In the genomic region with DNA sequence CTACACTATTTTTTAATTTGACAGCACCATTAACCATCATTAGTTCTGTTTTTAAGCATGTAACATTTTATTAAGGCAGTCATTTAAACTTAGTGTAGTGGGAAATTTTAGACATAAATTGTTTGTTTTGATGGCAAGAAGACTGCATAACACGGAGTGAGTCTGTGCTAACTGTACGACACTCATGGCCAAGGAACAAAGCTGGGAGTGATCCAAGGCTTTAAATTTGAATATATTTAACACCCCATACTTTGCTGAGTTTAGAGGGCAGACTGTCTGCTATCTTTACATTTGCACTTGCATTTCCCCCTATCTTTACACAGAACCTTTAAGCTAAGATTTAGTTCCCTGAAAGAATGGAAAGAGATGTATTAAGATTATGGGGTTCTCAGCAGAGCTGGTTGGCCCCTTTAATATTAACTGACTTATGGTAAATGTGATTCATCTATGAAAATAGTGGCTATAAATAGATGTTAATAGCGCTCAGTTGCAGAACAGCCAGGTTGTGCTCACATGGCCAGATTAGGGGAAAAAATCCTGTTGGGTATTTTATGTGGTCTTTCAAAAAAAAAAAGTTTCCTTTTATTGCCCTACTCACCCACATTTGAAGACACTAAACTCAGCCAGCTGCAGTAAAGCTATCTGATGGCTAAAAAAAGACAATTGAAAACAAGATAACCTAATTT, we compare ENCODE assay signal across 11 cellular contexts.
A peak's percentile ranks its signal among the peaks of the same experiment; 100 is the strongest.
DNase-seq lines count a peak whose midpoint lies in the region; ATAC-seq and TF ChIP-seq lines count a peak whose summit lies in the region.
"Had no signal": no experiment of that assay in that cellular context is flagged by ENCODE, and none has a peak within 500 bp of the region (broad histone marks: within the 10 kb centered on the region; RNA-seq: fewer than 3 reads in every experiment).

No MANE protein-coding gene starts in this region.

- no peaks in the 10 kb centered on the region for H4K20me1 ChIP-seq in GM23248 (ENCODE audit: insufficient read depth)
- H4K20me1 ChIP-seq in SU-DHL-6 (ENCODE audit: low read depth, low read length): no peaks in the 10 kb centered on the region
- no peaks in the 10 kb centered on the region for H4K20me1 ChIP-seq in PC-3 (ENCODE audit: low read length)

- CTCF ChIA-PET in PC-3 (lab: Charles Lee): no interaction called here

- no peak overlapping the region for H3K18ac ChIP-seq in mesenchymal stem cell (ENCODE audit: low read depth in 1 of 2, low read length in 2 of 2)

- 70 to 73% methylated on average over 3 of the region's 3 CpGs for WGBS in GM23248 (ENCODE audit: low coverage in 1 of 2, low lambda C conversion rate in 2 of 2, missing lambda C conversion rate in 2 of 2), 2 experiments
- WGBS in mesenchymal stem cell: 86% methylated on average over 2 of the region's 3 CpGs

- no peaks in the 10 kb centered on the region for H3K79me2 ChIP-seq in GM23248 (ENCODE audit: insufficient read depth)
- no peaks in the 10 kb centered on the region for H3K79me2 ChIP-seq in SU-DHL-6 (ENCODE audit: insufficient read depth, low read length)
- H3K79me2 ChIP-seq in PC-3 (ENCODE audit: low read length): no peaks in the 10 kb centered on the region

- POLR2A ChIA-PET in PC-3 (lab: Charles Lee; ENCODE audit: unreplicated experiment): interaction anchor here (0.7 kb wide), 1 partner anchor 669 kb away, joined by 8 read pairs; no protein-coding TSS in a partner anchor

- H3F3A ChIP-seq in GM23248 (ENCODE audit: insufficient read depth) (no peaks in the 10 kb centered on the region), SU-DHL-6 (ENCODE audit: insufficient read depth) (no peaks in the 10 kb centered on the region), PC-3 (ENCODE audit: low read length, unreplicated experiment) (no peaks in the 10 kb centered on the region)

- no TSS peak for BruUV-seq in PC-3 (replicated peaks; lab: Mats Ljungman, UMichigan)

- H3K27me3 ChIP-seq in GM23248 (replicated peaks; ENCODE audit: insufficient read depth) (no peaks in the 10 kb centered on the region), SU-DHL-6 (ENCODE audit: low read length) (no peaks in the 10 kb centered on the region), mesenchymal stem cell (ENCODE audit: control insufficient read depth in 1 of 2, insufficient read depth in 1 of 2, low read length in 2 of 2) (no peaks in the 10 kb centered on the region), PC-3 (ENCODE audit: low read length) (no peaks in the 10 kb centered on the region)

- no peak overlapping the region for H4K91ac ChIP-seq in mesenchymal stem cell (ENCODE audit: low read length)

- no peak overlapping the region for H2BK12ac ChIP-seq in mesenchymal stem cell (ENCODE audit: low read length in 2 of 2)

- H3K23ac ChIP-seq in mesenchymal stem cell (ENCODE audit: low read length in 2 of 2): no peak overlapping the region

- no peak for TF ChIP-seq CTCF in SU-DHL-6 (IDR thresholded peaks at IDR 0.05; ENCODE audit: insufficient read depth, low read length, poor library complexity, severe bottlenecking)
- no peak for TF ChIP-seq CTCF in PC-3 (conservative IDR thresholded peaks at IDR 0.05; ENCODE audit: low read depth, low read length)

- ATAC-seq in PC-3: no peak
- ATAC-seq in HG03280 (IDR thresholded peaks at IDR 0.05; ENCODE audit: unreplicated experiment): no peak
- ATAC-seq: left colon had no signal

- H4K8ac ChIP-seq in mesenchymal stem cell (ENCODE audit: low read length): no peak overlapping the region

- H3K4me3 ChIP-seq in GM23248 (no peak overlapping the region), SU-DHL-6 (ENCODE audit: insufficient read depth, low read length, poor library complexity, severe bottlenecking) (no peak overlapping the region), mesenchymal stem cell (ENCODE audit: insufficient read depth in 1 of 2, low read depth in 1 of 2, low read length in 2 of 2) (peak overlapping the region in 1 of 2 experiments; percentile 44), PC-3 (ENCODE audit: low read length) (no peak overlapping the region)

- H3K4me2 ChIP-seq in GM23248 (ENCODE audit: unreplicated experiment) (no peak overlapping the region), SU-DHL-6 (ENCODE audit: low read depth, low read length, poor library complexity, severe bottlenecking) (peak overlapping the region; percentile 2), mesenchymal stem cell (ENCODE audit: low read length, poor library complexity, severe bottlenecking) (no peak overlapping the region), PC-3 (ENCODE audit: low read length) (no peak overlapping the region)

- DNase-seq in EL (peak; percentile 30), GM23248 (peak; percentile 46), mesenchymal stem cell (no peak), PC-3 (no peak), GOT3 (lab: John Stamatoyannopoulos, UW) (no peak)
- no peak for DNase-seq in activated CD8-positive, alpha-beta memory T cell treated with anti-CD3 and anti-CD28 coated beads, Interleukin-2, amount 50 U/mL, for 48 hours
- DNase-seq: left colon, NCI-H524 treated with DMSO at 0.1 percent for 48 hours had no signal

- in situ Hi-C loops in GM23248 (cut with MboI): no loop called here

- H3K36me3 ChIP-seq in GM23248 (ENCODE audit: low read depth): no peaks in the 10 kb centered on the region
- no peaks in the 10 kb centered on the region for H3K36me3 ChIP-seq in SU-DHL-6 (ENCODE audit: low read length)
- H3K36me3 ChIP-seq in mesenchymal stem cell (ENCODE audit: control insufficient read depth in 1 of 2, insufficient read depth in 2 of 2, low read depth in 1 of 2, low read length in 2 of 2): no peaks in the 10 kb centered on the region
- no peaks in the 10 kb centered on the region for H3K36me3 ChIP-seq in PC-3 (ENCODE audit: low read depth, low read length)

- H3K27ac ChIP-seq in GM23248 (no peak overlapping the region), SU-DHL-6 (ENCODE audit: low read depth, low read length) (no peak overlapping the region), mesenchymal stem cell (ENCODE audit: low read length, poor library complexity, severe bottlenecking) (peak overlapping the region; percentile 44), PC-3 (ENCODE audit: low read length) (no peak overlapping the region)
- H3K27ac ChIP-seq: C4-2B had no signal

- H2AK5ac ChIP-seq in mesenchymal stem cell (ENCODE audit: low read length, severe bottlenecking): no peak overlapping the region

- H3K9me3 ChIP-seq in GM23248 (ENCODE audit: low read depth): no peaks in the 10 kb centered on the region
- no peaks in the 10 kb centered on the region for H3K9me3 ChIP-seq in SU-DHL-6 (ENCODE audit: insufficient read depth, low read length)
- no peaks in the 10 kb centered on the region for H3K9me3 ChIP-seq in mesenchymal stem cell (ENCODE audit: control insufficient read depth, low read length)
- no peaks in the 10 kb centered on the region for H3K9me3 ChIP-seq in PC-3 (ENCODE audit: low read length)

- no peaks in the 10 kb centered on the region for H3K9me2 ChIP-seq in GM23248 (ENCODE audit: insufficient read depth)
- H3K9me2 ChIP-seq in SU-DHL-6 (replicated peaks; ENCODE audit: insufficient read depth, low read length): no peaks in the 10 kb centered on the region
- no peaks in the 10 kb centered on the region for H3K9me2 ChIP-seq in PC-3 (replicated peaks; ENCODE audit: low read length)

- no peak overlapping the region for H2AFZ ChIP-seq in GM23248
- no peak overlapping the region for H2AFZ ChIP-seq in SU-DHL-6 (ENCODE audit: low read depth, low read length, severe bottlenecking)
- H2AFZ ChIP-seq in mesenchymal stem cell (ENCODE audit: low read depth, low read length): no peak overlapping the region
- no peak overlapping the region for H2AFZ ChIP-seq in PC-3 (ENCODE audit: low read length)

- intact Hi-C loops in PC-3 (cut with micrococcal nuclease): no loop called here

- H3K4ac ChIP-seq in mesenchymal stem cell (ENCODE audit: low read depth in 1 of 2, low read length in 2 of 2): no peak overlapping the region

- H2BK5ac ChIP-seq in mesenchymal stem cell (ENCODE audit: low read depth, low read length, poor library complexity, severe bottlenecking): no peak overlapping the region

- no peak overlapping the region for H3K9ac ChIP-seq in GM23248
- H3K9ac ChIP-seq in SU-DHL-6 (ENCODE audit: low read length): no peak overlapping the region
- peak overlapping the region; percentile 56 for H3K9ac ChIP-seq in mesenchymal stem cell (ENCODE audit: low read length)
- H3K9ac ChIP-seq in PC-3 (ENCODE audit: low read length): no peak overlapping the region

- H2BK120ac ChIP-seq in mesenchymal stem cell (ENCODE audit: low read depth, low read length): no peak overlapping the region

- no peak overlapping the region for H3K14ac ChIP-seq in mesenchymal stem cell (ENCODE audit: low read length in 2 of 2)

- peaks cover 3% of the 10 kb centered on the region for H3K79me1 ChIP-seq in mesenchymal stem cell (replicated peaks; ENCODE audit: low read length, poor library complexity, severe bottlenecking)

- H2BK15ac ChIP-seq in mesenchymal stem cell (ENCODE audit: low read depth, poor library complexity, severe bottlenecking): no peak overlapping the region

- H3K4me1 ChIP-seq in GM23248 (ENCODE audit: insufficient read depth) (peaks cover 15% of the 10 kb centered on the region), mesenchymal stem cell (ENCODE audit: control insufficient read depth, insufficient read depth, low read depth, low read length) (peaks cover 2% of the 10 kb centered on the region), PC-3 (ENCODE audit: insufficient read depth, low read length) (peaks cover 17% of the 10 kb centered on the region)

Comparison
In these comparisons a context has a peak if more than half of its experiments do, and no peak if none do; other contexts are left out.
1. DNase-seq: peak in EL (single experiment) and GM23248 (single experiment); none in mesenchymal stem cell (single experiment), PC-3 (single experiment), GOT3 (single experiment) and activated CD8-positive, alpha-beta memory T cell treated with anti-CD3 and anti-CD28 coated beads, Interleukin-2, amount 50 U/mL, for 48 hours (single experiment).